Comparison of ENCODE assay signal across 8 cellular contexts in genomic region chr13:63124863-63125262, GRCh38.
DNase-seq lines count a peak whose midpoint lies in the region; ATAC-seq, FAIRE-seq and TF ChIP-seq lines count a peak whose summit lies in the region.

No MANE protein-coding gene starts in this region.

- H3K9me3 ChIP-seq in H9 (ENCODE audit: control insufficient read depth, low read depth, low read length) (no peaks in the 10 kb centered on the region), uterus (no peaks in the 10 kb centered on the region)

- no peak overlapping the region for H2AK5ac ChIP-seq in H9 (ENCODE audit: insufficient read length, low read length)

- no peak overlapping the region for H3K4ac ChIP-seq in H9 (ENCODE audit: low read depth, low read length)

- no peak overlapping the region for H2AFZ ChIP-seq in H9 (ENCODE audit: low read length)

- no peak overlapping the region for H3K14ac ChIP-seq in H9 (ENCODE audit: insufficient read depth, low read length)

- H3K4me3 ChIP-seq in AG04449 (ENCODE audit: low read depth, low read length) = no peak overlapping the region
- no peak overlapping the region for H3K4me3 ChIP-seq in uterus

- no peak overlapping the region for H3K18ac ChIP-seq in H9 (ENCODE audit: insufficient read length, low read depth, low read length)

- H3K79me2 ChIP-seq in H9 (ENCODE audit: insufficient read depth, low read length) = no peaks in the 10 kb centered on the region

- H3K23ac ChIP-seq in H9 (ENCODE audit: insufficient read length, low read depth, low read length) = no peak overlapping the region

- TF ChIP-seq POLR2A in uterus (IDR thresholded peaks at IDR 0.05) = no peak

- no peak overlapping the region for H4K8ac ChIP-seq in H9 (replicated peaks; ENCODE audit: insufficient read length, low read depth, low read length)

- TF ChIP-seq CTCF in AG04449 (IDR thresholded peaks at IDR 0.05; ENCODE audit: insufficient read depth, low read length, missing control alignments) (peak; percentile 4), H9 (conservative IDR thresholded peaks at IDR 0.05) (peak; percentile 74), uterus (IDR thresholded peaks at IDR 0.05) (peak in 1 of 4 experiments; percentile 20)

- no peak overlapping the region for H3K9ac ChIP-seq in H9 (ENCODE audit: extremely low read depth, insufficient read length, low read length)

- no peak overlapping the region for H3T11ph ChIP-seq in H9 (ENCODE audit: low read length)

- POLR2A ChIA-PET in AG04449 (lab: Yijun Ruan, JAX) = no interaction called here

- no peak overlapping the region for H3K56ac ChIP-seq in H9 (ENCODE audit: insufficient read length, low read depth, low read length)

- H2BK20ac ChIP-seq in H9 (ENCODE audit: low read depth, low read length, poor library complexity, severe bottlenecking) = no peak overlapping the region

- no peak overlapping the region for H3K4me3 Mint-ChIP-seq in H9

- H3K4me1 ChIP-seq in H9 (ENCODE audit: insufficient read depth, low read length) = peaks cover 2% of the 10 kb centered on the region; the same call in 1 of the 2 replicates
- no peaks in the 10 kb centered on the region for H3K4me1 ChIP-seq in uterus

- H3K27me3 ChIP-seq in H9 (ENCODE audit: insufficient read depth, low read length) = no peaks in the 10 kb centered on the region
- no peaks in the 10 kb centered on the region for H3K27me3 ChIP-seq in uterus

- H4K5ac ChIP-seq in H9 (ENCODE audit: insufficient read length, low read depth, low read length) = no peak overlapping the region

- H3K23me2 ChIP-seq in H9 (ENCODE audit: insufficient read length, low read depth, low read length, poor library complexity, severe bottlenecking) = no peaks in the 10 kb centered on the region

- no peaks in the 10 kb centered on the region for H4K20me1 ChIP-seq in H9 (ENCODE audit: control insufficient read depth, insufficient read depth, insufficient read length)

- peak; percentile 71 for FAIRE-seq in frontal cortex (lab: Jason Lieb, UNC)

- no peak overlapping the region for H2BK15ac ChIP-seq in H9 (ENCODE audit: low read depth, low read length)

- no CpG with 5 or more reads among the region's 1 CpG for WGBS in H9 (ENCODE audit: extremely low coverage, insufficient read length, low lambda C conversion rate)

- no peak for DNase-seq in AG04449 (ENCODE audit: low read depth, low spot score)
- no peak for DNase-seq in H9
- DNase-seq in SHP77 treated with DMSO at 0.1 percent for 48 hours (lab: John Stamatoyannopoulos, UW) = peak; percentile 10
- no peak for DNase-seq in frontal cortex (ENCODE audit: low spot score in 2 of 2)
- DNase-seq in uterus = no peak
- no peak for DNase-seq in NCI-H345 (lab: John Stamatoyannopoulos, UW)

- H4K91ac ChIP-seq in H9 (ENCODE audit: insufficient read length, low read depth, low read length) = no peak overlapping the region

- no peak overlapping the region for H3K4me2 ChIP-seq in H9 (ENCODE audit: insufficient read depth, insufficient read length, low read length)

- ATAC-seq in HG02759 (IDR thresholded peaks at IDR 0.05; ENCODE audit: unreplicated experiment) (no peak), HG02623 (IDR thresholded peaks at IDR 0.05; ENCODE audit: unreplicated experiment) (no peak)

- H3K27ac ChIP-seq in H9 (ENCODE audit: insufficient read length, low read depth, low read length) (no peak overlapping the region), uterus (no peak overlapping the region)

- no peaks in the 10 kb centered on the region for H3K36me3 ChIP-seq in uterus

- H3K27ac Mint-ChIP-seq in H9 = no peak overlapping the region

- no peak overlapping the region for H2BK12ac ChIP-seq in H9 (ENCODE audit: insufficient read length, low read depth, low read length)

- H3K36me3 Mint-ChIP-seq in H9 (ENCODE audit: insufficient read depth in 1 of 3, low read depth in 3 of 3) = no peaks in the 10 kb centered on the region

- H2BK5ac ChIP-seq in H9 (ENCODE audit: insufficient read length, low read length) = no peak overlapping the region

- no peak overlapping the region for H2BK120ac ChIP-seq in H9 (ENCODE audit: low read depth, low read length, poor library complexity, severe bottlenecking)

- no peaks in the 10 kb centered on the region for H3K27me3 Mint-ChIP-seq in H9 (ENCODE audit: low read depth)

- no peaks in the 10 kb centered on the region for H3K79me1 ChIP-seq in H9 (ENCODE audit: insufficient read depth, low read depth, low read length, poor library complexity, severe bottlenecking)

- H3K4me1 Mint-ChIP-seq in H9 = peaks cover 19 to 21% of the 10 kb centered on the region in 2 experiments

- H3K9me3 Mint-ChIP-seq in H9 = no peaks in the 10 kb centered on the region

- CTCF ChIA-PET in AG04449 (lab: Yijun Ruan, JAX) = no interaction called here

- intact Hi-C loops in uterus (cut with DNase I; ENCODE audit: low total_unique reads) = no loop called here
